Comparison of ENCODE assay signal across 2 cellular contexts in genomic region chr1:50527987-50528320, GRCh38.
DNase-seq lines count a peak whose midpoint lies in the region; ATAC-seq, FAIRE-seq and TF ChIP-seq lines count a peak whose summit lies in the region.
"Not testable (repeated sequence)": the region's sequence is repeated elsewhere in the genome, so short reads cannot be mapped to it uniquely, and the experiment has no call there.

No MANE protein-coding gene starts in this region.

- H3K4me1 Mint-ChIP-seq in stimulated activated naive B cell treated with anti-CD40 and anti-IgM and Interleukin-4, amounts not matched to agents 10 μg/mL and 1 μg/mL and 100 μg/mL, for 72 hours: not testable (repeated sequence)

- H3K9ac ChIP-seq in HepG2 (ENCODE audit: insufficient read depth, low read depth, low read length): not testable (repeated sequence)

- not testable (repeated sequence) for TF ChIP-seq POLR2A in HepG2 (IDR thresholded peaks at IDR 0.05; ENCODE audit: insufficient read depth in 1 of 2, low read depth in 2 of 2, low read length in 2 of 2)

- POLR2A ChIA-PET in HepG2 (lab: Yijun Ruan, JAX): interaction anchor here (1.0 kb wide), 1 partner anchor 53 kb away, joined by 4 read pairs; no protein-coding TSS in a partner anchor

- not testable (repeated sequence) for BruUV-seq in HepG2 (replicated peaks; lab: Mats Ljungman, UMichigan)

- peak overlapping the region; percentile 68 for H3K27ac ChIP-seq in HepG2 (ENCODE audit: extremely low read length, insufficient read depth, low read length)

- H4K20me1 ChIP-seq in HepG2 (ENCODE audit: insufficient read depth, low read length): not testable (repeated sequence)

- intact Hi-C loops in HepG2 (cut with micrococcal nuclease; ENCODE audit: unreplicated experiment): not testable (repeated sequence)

- not testable (repeated sequence) for TF ChIP-seq RAD21 in HepG2 (CRISPR knock-in tag; IDR thresholded peaks at IDR 0.05)

- TF ChIP-seq CTCF in HepG2 (CRISPR knock-in tag; IDR thresholded peaks at IDR 0.05): not testable (repeated sequence)

- H3K27me3 Mint-ChIP-seq in stimulated activated naive B cell treated with anti-CD40 and anti-IgM and Interleukin-4, amounts not matched to agents 10 μg/mL and 1 μg/mL and 100 μg/mL, for 72 hours: not testable (repeated sequence)

- not testable (repeated sequence) for FAIRE-seq in HepG2 (lab: Jason Lieb, UNC)

- H3K9me3 ChIP-seq in HepG2 (ENCODE audit: low read length): not testable (repeated sequence)

- WGBS in HepG2 (ENCODE audit: low lambda C conversion rate): 7% methylated on average over 3 of the region's 3 CpGs

- CTCF ChIA-PET in HepG2 (lab: Yijun Ruan, JAX; ENCODE audit: low intra/inter-chr PET ratio, low total read pairs): not testable (repeated sequence)

- H3K4me3 ChIP-seq in HepG2 (replicated peaks in 1 of 3; ENCODE audit: insufficient read depth in 1 of 3, low read depth in 2 of 3, low read length in 3 of 3): not testable (repeated sequence)

- H3K4me1 ChIP-seq in HepG2 (ENCODE audit: insufficient read depth, low read length): peaks cover 33% of the 10 kb centered on the region

- ATAC-seq in HepG2; stimulated activated naive B cell treated with anti-CD40 and anti-IgM and Interleukin-4, amounts not matched to agents 10 μg/mL and 1 μg/mL and 100 μg/mL, for 72 hours (replicated peaks): not testable (repeated sequence)

- not testable (repeated sequence) for TF ChIP-seq EP300 in HepG2 (IDR thresholded peaks at IDR 0.05; ENCODE audit: low read depth in 2 of 2, low read length in 2 of 2); HepG2 (CRISPR knock-in tag; IDR thresholded peaks at IDR 0.05; ENCODE audit: borderline replicate concordance)

- not testable (repeated sequence) for H3K79me2 ChIP-seq in HepG2 (ENCODE audit: insufficient read depth, low read length)

- peak overlapping the region; percentile 68; the same call in 1 of the 2 replicates for H3K4me2 ChIP-seq in HepG2 (ENCODE audit: low read depth, low read length)

- H3K27ac Mint-ChIP-seq in stimulated activated naive B cell treated with anti-CD40 and anti-IgM and Interleukin-4, amounts not matched to agents 10 μg/mL and 1 μg/mL and 100 μg/mL, for 72 hours: peak overlapping the region; percentile 57

- peaks cover 11 to 12% of the 10 kb centered on the region in 2 donors for H3K9me3 Mint-ChIP-seq in stimulated activated naive B cell treated with anti-CD40 and anti-IgM and Interleukin-4, amounts not matched to agents 10 μg/mL and 1 μg/mL and 100 μg/mL, for 72 hours

- H3K27me3 ChIP-seq in HepG2 (ENCODE audit: control insufficient read depth in 1 of 2, insufficient read depth in 2 of 2, low read length in 2 of 2): not testable (repeated sequence)

- in situ Hi-C loops in HepG2 (cut with HindIII; ENCODE audit: extremely low pct_ligation_motif_present, low pct_unique_long_range_greater_than_20kb): loop anchor here (10.0 kb wide), 1 partner anchor 63 kb away; no protein-coding TSS in a partner anchor

- not testable (repeated sequence) for H3K4me3 Mint-ChIP-seq in stimulated activated naive B cell treated with anti-CD40 and anti-IgM and Interleukin-4, amounts not matched to agents 10 μg/mL and 1 μg/mL and 100 μg/mL, for 72 hours

- not testable (repeated sequence) for DNase-seq in HepG2 (ENCODE audit: low spot score); stimulated activated naive B cell treated with anti-CD40 and anti-IgM and Interleukin-4, amounts not matched to agents 10 μg/mL and 1 μg/mL and 100 μg/mL, for 72 hours

- H2AFZ ChIP-seq in HepG2 (ENCODE audit: low read length): not testable (repeated sequence)

- peaks cover 35 to 60% of the 10 kb centered on the region in 2 donors for H3K36me3 Mint-ChIP-seq in stimulated activated naive B cell treated with anti-CD40 and anti-IgM and Interleukin-4, amounts not matched to agents 10 μg/mL and 1 μg/mL and 100 μg/mL, for 72 hours

- H3K36me3 ChIP-seq in HepG2 (replicated peaks in 1 of 2; ENCODE audit: control insufficient read depth in 1 of 2, insufficient read depth in 2 of 2, low read length in 2 of 2): not testable (repeated sequence)

TF ChIP-seq in HepG2, 621 proteins besides CTCF, POLR2A, EP300 and RAD21 (continues in another document):
- TF ChIP-seq ZSCAN29 (CRISPR knock-in tag; conservative IDR thresholded peaks at IDR 0.05) (0 out of 2 replicates have a peak, but pooled peaks have one; percentile 15), ARID4A (CRISPR knock-in tag; IDR thresholded peaks at IDR 0.05; ENCODE audit: borderline replicate concordance) (0 out of 2 replicates have a peak, but pooled peaks have one; percentile 4), EHMT2 (IDR thresholded peaks at IDR 0.05; ENCODE audit: borderline replicate concordance, low read depth, low read length) (peak; percentile 75; the same call in 1 of the 2 replicates), NFIC (IDR thresholded peaks at IDR 0.05; ENCODE audit: low read length) (0 out of 2 replicates have a peak, but pooled peaks have one; percentile 36), ZMYM3 (CRISPR knock-in tag; IDR thresholded peaks at IDR 0.05) (peak; percentile 85), KLF12 (CRISPR knock-in tag; IDR thresholded peaks at IDR 0.05; ENCODE audit: borderline replicate concordance) (0 out of 2 replicates have a peak, but pooled peaks have one; percentile 47), ZGPAT (CRISPR knock-in tag; IDR thresholded peaks at IDR 0.05) (peak; percentile 54; the same call in 1 of the 2 replicates), MYPOP (CRISPR knock-in tag; IDR thresholded peaks at IDR 0.05) (0 out of 2 replicates have a peak, but pooled peaks have one; percentile 31), ZNF691 (CRISPR knock-in tag; IDR thresholded peaks at IDR 0.05; ENCODE audit: borderline replicate concordance, low read depth) (0 out of 2 replicates have a peak, but pooled peaks have one; percentile 0), PHF21A (CRISPR knock-in tag; IDR thresholded peaks at IDR 0.05) (0 out of 2 replicates have a peak, but pooled peaks have one; percentile 7), ZNF292 (CRISPR knock-in tag; IDR thresholded peaks at IDR 0.05; ENCODE audit: borderline replicate concordance, low read depth) (0 out of 2 replicates have a peak, but pooled peaks have one; percentile 13), SPEN (CRISPR knock-in tag; IDR thresholded peaks at IDR 0.05; ENCODE audit: low read depth) (0 out of 2 replicates have a peak, but pooled peaks have one; percentile 1)
